Comparison of ENCODE assay signal across 36 cellular contexts in genomic region chr4:8597791-8598190, GRCh38. TPM values are rescaled to one million over a fixed set of nuclear protein-coding genes. Genes with fewer than 3 reads are reported as not detected.
"Had no signal": no experiment of that assay in that cellular context is flagged by ENCODE, and none has a peak within 500 bp of the region (broad histone marks: within the 10 kb centered on the region; RNA-seq: fewer than 3 reads in every experiment).

No MANE protein-coding gene starts in this region.

- H3K9me3 Mint-ChIP-seq: activated B cell treated with CpG ODN at 0.5 μM for 24 hours; activated CD4-positive, alpha-beta memory T cell treated with anti-CD3 and anti-CD28 coated beads, Interleukin-2, amount 10 ng/mL, durations not matched to agents 7 days and 5 days; activated CD4-positive, alpha-beta T cell treated with anti-CD3 and anti-CD28 coated beads, Interleukin-2, amount 10 ng/mL, durations not matched to agents 7 days and 5 days; activated naive CD4-positive, alpha-beta T cell treated with anti-CD3 and anti-CD28 coated beads, Interleukin-2, amount 10 ng/mL, durations not matched to agents 7 days and 5 days; activated naive CD4-positive, alpha-beta T cell treated with anti-CD3 and anti-CD28 coated beads, Interleukin-2, amount 50 U/mL, for 24 hours; activated naive CD8-positive, alpha-beta T cell treated with anti-CD3 and anti-CD28 coated beads, Interleukin-2, amount 10 ng/mL, durations not matched to agents 7 days and 5 days; activated naive CD8-positive, alpha-beta T cell treated with anti-CD3 and anti-CD28 coated beads, Interleukin-2, amount 50 U/mL, for 24 hours; activated T-cell treated with anti-CD3 and anti-CD28 coated beads, Interleukin-2, amount 50 U/mL, for 24 hours; activated T-helper 2 cell treated with anti-CD3 and anti-CD28 coated beads, Interferon-gamma antibody, Interleukin-2, Interleukin-4, amounts not matched to agents 10 μg/mL and 5 μg/mL and 100 μg/mL, durations not matched to agents 14 hours and 24 hours and 36 hours; central memory CD8-positive, alpha-beta T cell; T-helper 1 cell treated with Interleukin-12 subunit alpha and Interleukin-12 subunit beta and Interleukin-4 antibody, amounts not matched to agents 30 μg/mL and 1 μg/mL, for 36 hours; T-helper 2 cell treated with Interferon-gamma antibody and Interleukin-4, amounts not matched to agents 5 μg/mL and 100 μg/mL, for 36 hours had no signal

- H3K36me3 Mint-ChIP-seq: activated CD8-positive, alpha-beta memory T cell treated with anti-CD3 and anti-CD28 coated beads, Interleukin-2, amount 10 ng/mL, durations not matched to agents 7 days and 5 days; activated naive CD4-positive, alpha-beta T cell treated with anti-CD3 and anti-CD28 coated beads, Interleukin-2, amount 10 ng/mL, durations not matched to agents 7 days and 5 days; activated naive CD4-positive, alpha-beta T cell treated with anti-CD3 and anti-CD28 coated beads, Interleukin-2, amount 50 U/mL, for 24 hours; activated naive CD8-positive, alpha-beta T cell; activated naive CD8-positive, alpha-beta T cell treated with anti-CD3 and anti-CD28 coated beads, Interleukin-2, amount 10 ng/mL, durations not matched to agents 7 days and 5 days; brain had no signal

- H3K27ac Mint-ChIP-seq: activated B cell treated with CpG ODN at 0.5 μM for 24 hours; activated CD4-positive, alpha-beta memory T cell treated with anti-CD3 and anti-CD28 coated beads, Interleukin-2, amount 10 ng/mL, durations not matched to agents 7 days and 5 days; activated CD4-positive, alpha-beta T cell treated with anti-CD3 and anti-CD28 coated beads for 36 hours; activated CD4-positive, alpha-beta T cell treated with anti-CD3 and anti-CD28 coated beads, Interleukin-2, amount 10 ng/mL, durations not matched to agents 7 days and 5 days; activated CD8-positive, alpha-beta memory T cell treated with anti-CD3 and anti-CD28 coated beads, Interleukin-2, amount 10 ng/mL, durations not matched to agents 7 days and 5 days; activated naive CD4-positive, alpha-beta T cell treated with anti-CD3 and anti-CD28 coated beads, Interleukin-2, amount 10 ng/mL, durations not matched to agents 7 days and 5 days; activated naive CD4-positive, alpha-beta T cell treated with anti-CD3 and anti-CD28 coated beads, Interleukin-2, amount 50 U/mL, for 24 hours; activated naive CD8-positive, alpha-beta T cell; activated naive CD8-positive, alpha-beta T cell treated with anti-CD3 and anti-CD28 coated beads, Interleukin-2, amount 10 ng/mL, durations not matched to agents 7 days and 5 days; activated naive CD8-positive, alpha-beta T cell treated with anti-CD3 and anti-CD28 coated beads, Interleukin-2, amount 50 U/mL, for 24 hours; activated T-cell treated with anti-CD3 and anti-CD28 coated beads, Interleukin-2, amount 50 U/mL, for 24 hours; activated T-helper 2 cell treated with anti-CD3 and anti-CD28 coated beads, Interferon-gamma antibody, Interleukin-2, Interleukin-4, amounts not matched to agents 10 μg/mL and 5 μg/mL and 100 μg/mL, durations not matched to agents 14 hours and 24 hours and 36 hours; brain; T-helper 1 cell treated with Interleukin-12 subunit alpha and Interleukin-12 subunit beta and Interleukin-4 antibody, amounts not matched to agents 30 μg/mL and 1 μg/mL, for 36 hours; T-helper 2 cell treated with Interferon-gamma antibody and Interleukin-4, amounts not matched to agents 5 μg/mL and 100 μg/mL, for 36 hours had no signal

- H3K27ac ChIP-seq: ascending aorta, cardiac muscle cell, VCaP had no signal

- H3K9me3 ChIP-seq: ascending aorta had no signal

- DNase-seq: activated B cell treated with CpG ODN at 0.5 μM for 24 hours; activated CD4-positive, alpha-beta memory T cell treated with anti-CD3 and anti-CD28 coated beads, Interleukin-2, amount 10 ng/mL, durations not matched to agents 7 days and 5 days; activated CD4-positive, alpha-beta T cell treated with anti-CD3 and anti-CD28 coated beads for 36 hours; activated CD4-positive, alpha-beta T cell treated with anti-CD3 and anti-CD28 coated beads for 48 hours; activated CD4-positive, alpha-beta T cell treated with anti-CD3 and anti-CD28 coated beads, Interleukin-2, amount 10 ng/mL, durations not matched to agents 7 days and 5 days; activated CD4-positive, alpha-beta T cell treated with anti-CD3 and anti-CD28 coated beads, Interleukin-2, amount 50 U/mL, for 48 hours; activated CD4-positive, CD25-positive, alpha-beta regulatory T cell treated with anti-CD3 and anti-CD28 coated beads, Interleukin-2, amount 50 U/mL, for 72 hours; activated CD8-positive, alpha-beta memory T cell treated with anti-CD3 and anti-CD28 coated beads for 24 hours; activated CD8-positive, alpha-beta memory T cell treated with anti-CD3 and anti-CD28 coated beads, Interleukin-2, amount 10 ng/mL, durations not matched to agents 7 days and 5 days; activated CD8-positive, alpha-beta memory T cell treated with anti-CD3 and anti-CD28 coated beads, Interleukin-2, amount 50 U/mL, for 48 hours; activated CD8-positive, alpha-beta T cell treated with anti-CD3 and anti-CD28 coated beads, Interleukin-2, amount 10 ng/mL, durations not matched to agents 7 days and 5 days; activated effector memory CD4-positive, alpha-beta T cell treated with Interleukin-2 at 50 U/mL for 16 hours; activated gamma-delta T cell; activated naive CD4-positive, alpha-beta T cell treated with anti-CD3 and anti-CD28 coated beads, Interleukin-2, amount 10 ng/mL, durations not matched to agents 7 days and 5 days; activated naive CD4-positive, alpha-beta T cell treated with Interleukin-2 at 50 U/mL for 16 hours; activated naive CD8-positive, alpha-beta T cell treated with anti-CD3 and anti-CD28 coated beads, Interleukin-2, amount 10 ng/mL, durations not matched to agents 7 days and 5 days; activated naive CD8-positive, alpha-beta T cell treated with anti-CD3 and anti-CD28 coated beads, Interleukin-2, amount 50 U/mL, for 24 hours; activated T-cell treated with anti-CD3 and anti-CD28 coated beads, Interleukin-2, amount 50 U/mL, for 24 hours; activated T-cell treated with anti-CD3 and anti-CD28 coated beads, Interleukin-2, amount 50 U/mL, for 48 hours; amygdala; anterior cingulate cortex; caudate nucleus; SW 1271; T-helper 1 cell; T-helper 2 cell; T-helper 9 cell had no signal

- H3K4me1 Mint-ChIP-seq: activated B cell treated with CpG ODN at 0.5 μM for 24 hours; activated CD4-positive, alpha-beta T cell treated with anti-CD3 and anti-CD28 coated beads for 36 hours; activated naive CD4-positive, alpha-beta T cell treated with anti-CD3 and anti-CD28 coated beads, Interleukin-2, amount 50 U/mL, for 24 hours; activated naive CD8-positive, alpha-beta T cell treated with anti-CD3 and anti-CD28 coated beads, Interleukin-2, amount 10 ng/mL, durations not matched to agents 7 days and 5 days; activated naive CD8-positive, alpha-beta T cell treated with anti-CD3 and anti-CD28 coated beads, Interleukin-2, amount 50 U/mL, for 24 hours; central memory CD8-positive, alpha-beta T cell had no signal

- H3K36me3 ChIP-seq: ascending aorta, cardiac muscle cell had no signal

- H3K4me3 Mint-ChIP-seq: activated B cell treated with CpG ODN at 0.5 μM for 24 hours; activated CD4-positive, alpha-beta memory T cell treated with anti-CD3 and anti-CD28 coated beads, Interleukin-2, amount 10 ng/mL, durations not matched to agents 7 days and 5 days; activated CD4-positive, alpha-beta T cell treated with anti-CD3 and anti-CD28 coated beads for 36 hours; activated CD4-positive, alpha-beta T cell treated with anti-CD3 and anti-CD28 coated beads, Interleukin-2, amount 10 ng/mL, durations not matched to agents 7 days and 5 days; activated CD8-positive, alpha-beta memory T cell treated with anti-CD3 and anti-CD28 coated beads, Interleukin-2, amount 10 ng/mL, durations not matched to agents 7 days and 5 days; activated CD8-positive, alpha-beta T cell treated with anti-CD3 and anti-CD28 coated beads, Interleukin-2, amount 10 ng/mL, durations not matched to agents 7 days and 5 days; activated naive CD4-positive, alpha-beta T cell treated with anti-CD3 and anti-CD28 coated beads, Interleukin-2, amount 10 ng/mL, durations not matched to agents 7 days and 5 days; activated naive CD4-positive, alpha-beta T cell treated with anti-CD3 and anti-CD28 coated beads, Interleukin-2, amount 50 U/mL, for 24 hours; activated naive CD8-positive, alpha-beta T cell; activated naive CD8-positive, alpha-beta T cell treated with anti-CD3 and anti-CD28 coated beads, Interleukin-2, amount 10 ng/mL, durations not matched to agents 7 days and 5 days; activated naive CD8-positive, alpha-beta T cell treated with anti-CD3 and anti-CD28 coated beads, Interleukin-2, amount 50 U/mL, for 24 hours; activated T-cell treated with anti-CD3 and anti-CD28 coated beads, Interleukin-2, amount 50 U/mL, for 24 hours; brain; central memory CD8-positive, alpha-beta T cell; T-helper 1 cell treated with Interleukin-12 subunit alpha and Interleukin-12 subunit beta and Interleukin-4 antibody, amounts not matched to agents 30 μg/mL and 1 μg/mL, for 36 hours; T-helper 2 cell treated with Interferon-gamma antibody and Interleukin-4, amounts not matched to agents 5 μg/mL and 100 μg/mL, for 36 hours had no signal

- H3K4me3 ChIP-seq: ascending aorta, cardiac muscle cell had no signal

RNA-seq across cellular contexts. Expression of gene CPZ, which starts 5.2 kb away (rescaled TPM):
- total RNA-seq: activated B cell treated with CpG ODN at 0.5 μM for 24 hours; activated CD4-positive, alpha-beta T cell treated with anti-CD3 and anti-CD28 coated beads for 36 hours; activated CD4-positive, alpha-beta T cell treated with anti-CD3 and anti-CD28 coated beads, Interleukin-2, amount 10 ng/mL, durations not matched to agents 7 days and 5 days; activated CD8-positive, alpha-beta memory T cell treated with anti-CD3 and anti-CD28 coated beads, Interleukin-2, amount 10 ng/mL, durations not matched to agents 7 days and 5 days; activated naive CD8-positive, alpha-beta T cell treated with anti-CD3 and anti-CD28 coated beads, Interleukin-2, amount 10 ng/mL, durations not matched to agents 7 days and 5 days; activated T-helper 2 cell treated with anti-CD3 and anti-CD28 coated beads, Interferon-gamma antibody, Interleukin-2, Interleukin-4, amounts not matched to agents 10 μg/mL and 5 μg/mL and 100 μg/mL, durations not matched to agents 14 hours and 24 hours and 36 hours had no signal

RNA-seq across cellular contexts. Expression of gene GPR78, which starts 17.6 kb away (rescaled TPM):
- total RNA-seq: activated B cell treated with CpG ODN at 0.5 μM for 24 hours; activated CD4-positive, alpha-beta T cell treated with anti-CD3 and anti-CD28 coated beads for 36 hours; activated CD4-positive, alpha-beta T cell treated with anti-CD3 and anti-CD28 coated beads, Interleukin-2, amount 10 ng/mL, durations not matched to agents 7 days and 5 days; activated CD8-positive, alpha-beta memory T cell treated with anti-CD3 and anti-CD28 coated beads, Interleukin-2, amount 10 ng/mL, durations not matched to agents 7 days and 5 days; activated CD8-positive, alpha-beta T cell treated with anti-CD3 and anti-CD28 coated beads, Interleukin-2, amount 10 ng/mL, durations not matched to agents 7 days and 5 days; activated naive CD8-positive, alpha-beta T cell treated with anti-CD3 and anti-CD28 coated beads, Interleukin-2, amount 10 ng/mL, durations not matched to agents 7 days and 5 days; activated T-helper 2 cell treated with anti-CD3 and anti-CD28 coated beads, Interferon-gamma antibody, Interleukin-2, Interleukin-4, amounts not matched to agents 10 μg/mL and 5 μg/mL and 100 μg/mL, durations not matched to agents 14 hours and 24 hours and 36 hours; ascending aorta had no signal
